Comparison of ENCODE assay signal across 11 cellular contexts in the genomic region with DNA sequence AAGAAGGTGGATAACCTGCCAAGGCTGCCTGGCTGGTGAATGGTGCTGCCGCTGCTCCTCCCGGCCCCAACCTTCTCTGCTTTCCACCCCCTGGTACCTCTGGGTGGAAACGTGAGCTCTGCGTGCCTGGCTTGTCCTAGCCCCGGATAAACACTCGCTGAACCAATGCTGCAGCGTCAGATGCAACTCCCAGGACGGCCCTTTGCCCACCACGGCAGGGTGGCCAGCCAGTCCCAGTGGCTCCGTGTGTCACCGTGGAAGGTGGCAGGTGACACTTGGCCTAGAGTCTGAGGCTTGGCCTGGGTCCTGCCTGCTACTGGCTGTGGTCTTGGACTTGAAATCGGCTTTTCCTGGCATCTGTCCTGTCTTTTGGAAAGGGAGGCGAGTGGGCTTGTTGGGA. TPM values are rescaled to one million over a fixed set of nuclear protein-coding genes. Genes with fewer than 3 reads are reported as not detected.
"Had no signal": no experiment of that assay in that cellular context is flagged by ENCODE, and none has a peak within 500 bp of the region (broad histone marks: within the 10 kb centered on the region; RNA-seq: fewer than 3 reads in every experiment).

No MANE protein-coding gene starts in this region.

- H3K27ac Mint-ChIP-seq: HFFc6, IgD-negative memory B cell had no signal

- H3K4me3 Mint-ChIP-seq: HFFc6, IgD-negative memory B cell had no signal

- H3K9me3 Mint-ChIP-seq: HFFc6, IgD-negative memory B cell had no signal

- H3K27me3 Mint-ChIP-seq: IgD-negative memory B cell had no signal

- ATAC-seq: HCT116, HepG2 had no signal

- H3K4me1 ChIP-seq: HAP-1 had no signal

- FAIRE-seq: HepG2 had no signal

- H3K9ac ChIP-seq: GM23248 had no signal

- DNase-seq: GM23248, GOT3, H7, HFFc6 had no signal

- H3K4me3 ChIP-seq: GM23248, HAP-1 had no signal

- H3K27ac ChIP-seq: GM23248, HL-60 had no signal

- H2AFZ ChIP-seq: GM23248 had no signal

- H3K36me3 ChIP-seq: HAP-1 had no signal

- H3K9me3 ChIP-seq: HAP-1 had no signal

RNA-seq across cellular contexts. Expression of gene SMIM38, which starts 59.3 kb away (rescaled TPM):
- total RNA-seq: GM23248, H4, HFFc6, HT1080 had no signal
- polyA plus RNA-seq: GM23248, IgD-negative memory B cell had no signal
